In the genomic region with DNA sequence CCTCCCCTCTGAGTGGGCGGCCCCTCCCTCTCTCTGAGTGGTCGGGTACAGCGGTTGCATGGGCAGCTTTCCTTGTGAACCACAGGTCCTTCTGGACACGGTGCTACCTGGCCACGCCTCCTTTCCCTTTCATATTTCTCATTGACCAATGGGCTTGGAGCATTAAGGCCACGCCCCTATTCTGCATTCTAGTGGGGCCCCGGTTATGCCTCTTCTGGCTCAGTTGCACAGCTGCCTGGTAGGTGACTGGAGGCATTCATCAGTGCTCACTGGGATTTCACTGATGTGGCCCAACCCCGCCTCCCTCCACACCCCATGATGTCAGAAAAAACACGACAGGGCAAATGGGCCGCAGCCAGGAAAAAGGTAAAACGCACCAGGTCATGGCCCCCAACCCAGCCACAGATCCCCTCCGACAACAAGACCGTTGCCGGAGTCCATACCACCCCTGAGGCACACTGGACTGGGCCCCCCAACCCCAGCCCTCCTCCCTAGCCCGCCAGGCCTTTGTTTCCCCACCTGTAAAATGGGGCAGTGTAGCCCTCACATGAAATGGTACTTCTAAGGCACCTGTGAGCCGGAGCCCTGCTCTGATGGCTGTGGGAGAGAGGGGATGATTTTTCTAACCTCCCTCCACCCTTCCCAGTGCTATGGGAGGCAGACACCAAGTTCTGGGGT, we compare ENCODE assay signal across 10 cellular contexts.
DNase-seq lines count a peak whose midpoint lies in the region; ATAC-seq, FAIRE-seq and TF ChIP-seq lines count a peak whose summit lies in the region.
"Had no signal": no experiment of that assay in that cellular context is flagged by ENCODE, and none has a peak within 500 bp of the region (broad histone marks: within the 10 kb centered on the region; RNA-seq: fewer than 3 reads in every experiment).

No MANE protein-coding gene starts in this region.

- DNase-seq in NCI-H1417 (lab: John Stamatoyannopoulos, UW), result peak; percentile 46 to 74 (median 61)
- DNase-seq in NCI-H1417 treated with DMSO at 0.1 percent for 48 hours (lab: John Stamatoyannopoulos, UW), result no peak
- peak; percentile 25 for DNase-seq in GM18507 (ENCODE audit: extremely low spot score, insufficient read length, low read depth)
- DNase-seq in NCI-H82 treated with DMSO at 0.1 percent for 48 hours (lab: John Stamatoyannopoulos, UW; ENCODE audit: unreplicated experiment), result peak; percentile 41
- DNase-seq in fibroblast of mammary gland (ENCODE audit: low read depth), result peak; percentile 24
- DNase-seq in NCI-H345 treated with DMSO at 0.1 percent for 48 hours (lab: John Stamatoyannopoulos, UW; ENCODE audit: unreplicated experiment), result no peak
- no peak for DNase-seq in middle frontal gyrus (ENCODE audit: extremely low spot score, low spot score)
- DNase-seq: anterior cingulate cortex; stimulated activated naive B cell treated with anti-CD40 and anti-IgM and Interleukin-4, amounts not matched to agents 10 μg/mL and 1 μg/mL and 100 μg/mL, for 72 hours had no signal

- H3K4me3 ChIP-seq in fibroblast of mammary gland (ENCODE audit: control insufficient read depth, low read depth, low read length), result no peak overlapping the region

- no peak for ATAC-seq in GM21825 (IDR thresholded peaks at IDR 0.05; ENCODE audit: unreplicated experiment)
- ATAC-seq: stimulated activated naive B cell treated with anti-CD40 and anti-IgM and Interleukin-4, amounts not matched to agents 10 μg/mL and 1 μg/mL and 100 μg/mL, for 72 hours had no signal

- no peak for FAIRE-seq in GM18507 (lab: Jason Lieb, UNC)

- TF ChIP-seq CTCF in fibroblast of mammary gland (conservative IDR thresholded peaks at IDR 0.05; ENCODE audit: control insufficient read depth, insufficient read depth, low read depth, low read length), result no peak

Comparison
In these comparisons a context has a peak if more than half of its experiments do, and no peak if none do; other contexts are left out.
1. DNase-seq: peak in NCI-H1417 (3 of 3), GM18507 (single experiment), NCI-H82 treated with DMSO at 0.1 percent for 48 hours (single experiment) and fibroblast of mammary gland (single experiment); none in NCI-H1417 treated with DMSO at 0.1 percent for 48 hours (single experiment), NCI-H345 treated with DMSO at 0.1 percent for 48 hours (single experiment) and middle frontal gyrus (single experiment).